Comparison of ENCODE assay signal across 1 cellular context in genomic region chr4:169070895-169071218, GRCh38.
TF ChIP-seq lines count a peak whose summit lies in the region.

No MANE protein-coding gene starts in this region.

TF ChIP-seq in HepG2, 621 proteins besides CTCF, POLR2A, EP300 and RAD21 (continued from another document and continues in another):
- TF ChIP-seq, protein P1, sequence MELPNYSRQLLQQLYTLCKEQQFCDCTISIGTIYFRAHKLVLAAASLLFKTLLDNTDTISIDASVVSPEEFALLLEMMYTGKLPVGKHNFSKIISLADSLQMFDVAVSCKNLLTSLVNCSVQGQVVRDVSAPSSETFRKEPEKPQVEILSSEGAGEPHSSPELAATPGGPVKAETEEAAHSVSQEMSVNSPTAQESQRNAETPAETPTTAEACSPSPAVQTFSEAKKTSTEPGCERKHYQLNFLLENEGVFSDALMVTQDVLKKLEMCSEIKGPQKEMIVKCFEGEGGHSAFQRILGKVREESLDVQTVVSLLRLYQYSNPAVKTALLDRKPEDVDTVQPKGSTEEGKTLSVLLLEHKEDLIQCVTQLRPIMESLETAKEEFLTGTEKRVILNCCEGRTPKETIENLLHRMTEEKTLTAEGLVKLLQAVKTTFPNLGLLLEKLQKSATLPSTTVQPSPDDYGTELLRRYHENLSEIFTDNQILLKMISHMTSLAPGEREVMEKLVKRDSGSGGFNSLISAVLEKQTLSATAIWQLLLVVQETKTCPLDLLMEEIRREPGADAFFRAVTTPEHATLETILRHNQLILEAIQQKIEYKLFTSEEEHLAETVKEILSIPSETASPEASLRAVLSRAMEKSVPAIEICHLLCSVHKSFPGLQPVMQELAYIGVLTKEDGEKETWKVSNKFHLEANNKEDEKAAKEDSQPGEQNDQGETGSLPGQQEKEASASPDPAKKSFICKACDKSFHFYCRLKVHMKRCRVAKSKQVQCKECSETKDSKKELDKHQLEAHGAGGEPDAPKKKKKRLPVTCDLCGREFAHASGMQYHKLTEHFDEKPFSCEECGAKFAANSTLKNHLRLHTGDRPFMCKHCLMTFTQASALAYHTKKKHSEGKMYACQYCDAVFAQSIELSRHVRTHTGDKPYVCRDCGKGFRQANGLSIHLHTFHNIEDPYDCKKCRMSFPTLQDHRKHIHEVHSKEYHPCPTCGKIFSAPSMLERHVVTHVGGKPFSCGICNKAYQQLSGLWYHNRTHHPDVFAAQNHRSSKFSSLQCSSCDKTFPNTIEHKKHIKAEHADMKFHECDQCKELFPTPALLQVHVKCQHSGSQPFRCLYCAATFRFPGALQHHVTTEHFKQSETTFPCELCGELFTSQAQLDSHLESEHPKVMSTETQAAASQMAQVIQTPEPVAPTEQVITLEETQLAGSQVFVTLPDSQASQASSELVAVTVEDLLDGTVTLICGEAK (IDR thresholded peaks at IDR 0.05) = no peak
- TF ChIP-seq, protein P1 (CRISPR knock-in tag; IDR thresholded peaks at IDR 0.05) = no peak; the same call in 1 of the 2 replicates
- TF ChIP-seq, protein P2, sequence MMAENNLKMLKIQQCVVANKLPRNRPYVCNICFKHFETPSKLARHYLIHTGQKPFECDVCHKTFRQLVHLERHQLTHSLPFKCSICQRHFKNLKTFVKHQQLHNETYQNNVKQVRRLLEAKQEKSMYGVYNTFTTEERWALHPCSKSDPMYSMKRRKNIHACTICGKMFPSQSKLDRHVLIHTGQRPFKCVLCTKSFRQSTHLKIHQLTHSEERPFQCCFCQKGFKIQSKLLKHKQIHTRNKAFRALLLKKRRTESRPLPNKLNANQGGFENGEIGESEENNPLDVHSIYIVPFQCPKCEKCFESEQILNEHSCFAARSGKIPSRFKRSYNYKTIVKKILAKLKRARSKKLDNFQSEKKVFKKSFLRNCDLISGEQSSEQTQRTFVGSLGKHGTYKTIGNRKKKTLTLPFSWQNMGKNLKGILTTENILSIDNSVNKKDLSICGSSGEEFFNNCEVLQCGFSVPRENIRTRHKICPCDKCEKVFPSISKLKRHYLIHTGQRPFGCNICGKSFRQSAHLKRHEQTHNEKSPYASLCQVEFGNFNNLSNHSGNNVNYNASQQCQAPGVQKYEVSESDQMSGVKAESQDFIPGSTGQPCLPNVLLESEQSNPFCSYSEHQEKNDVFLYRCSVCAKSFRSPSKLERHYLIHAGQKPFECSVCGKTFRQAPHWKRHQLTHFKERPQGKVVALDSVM (CRISPR knock-in tag; IDR thresholded peaks at IDR 0.05) = no peak
- peak; percentile 73; the same call in 1 of the 2 replicates for TF ChIP-seq KAT8 (CRISPR knock-in tag; IDR thresholded peaks at IDR 0.05)
- no peak for TF ChIP-seq MYNN (CRISPR knock-in tag; IDR thresholded peaks at IDR 0.05; ENCODE audit: low read depth)
- TF ChIP-seq MYC (CRISPR knock-in tag; IDR thresholded peaks at IDR 0.05; ENCODE audit: borderline replicate concordance) = peak; percentile 33; the same call in 1 of the 2 replicates
- TF ChIP-seq REST (IDR thresholded peaks at IDR 0.05; ENCODE audit: borderline replicate concordance in 1 of 2, low read depth in 1 of 2, low read length in 2 of 2) = no peak
- 0 out of 2 replicates have a peak, but pooled peaks have one; percentile 38 for TF ChIP-seq ZFP90 (CRISPR knock-in tag; IDR thresholded peaks at IDR 0.05; ENCODE audit: borderline replicate concordance)
- no peak for TF ChIP-seq HMGXB3 (CRISPR knock-in tag; IDR thresholded peaks at IDR 0.05; ENCODE audit: borderline replicate concordance)
- TF ChIP-seq, protein P3, sequence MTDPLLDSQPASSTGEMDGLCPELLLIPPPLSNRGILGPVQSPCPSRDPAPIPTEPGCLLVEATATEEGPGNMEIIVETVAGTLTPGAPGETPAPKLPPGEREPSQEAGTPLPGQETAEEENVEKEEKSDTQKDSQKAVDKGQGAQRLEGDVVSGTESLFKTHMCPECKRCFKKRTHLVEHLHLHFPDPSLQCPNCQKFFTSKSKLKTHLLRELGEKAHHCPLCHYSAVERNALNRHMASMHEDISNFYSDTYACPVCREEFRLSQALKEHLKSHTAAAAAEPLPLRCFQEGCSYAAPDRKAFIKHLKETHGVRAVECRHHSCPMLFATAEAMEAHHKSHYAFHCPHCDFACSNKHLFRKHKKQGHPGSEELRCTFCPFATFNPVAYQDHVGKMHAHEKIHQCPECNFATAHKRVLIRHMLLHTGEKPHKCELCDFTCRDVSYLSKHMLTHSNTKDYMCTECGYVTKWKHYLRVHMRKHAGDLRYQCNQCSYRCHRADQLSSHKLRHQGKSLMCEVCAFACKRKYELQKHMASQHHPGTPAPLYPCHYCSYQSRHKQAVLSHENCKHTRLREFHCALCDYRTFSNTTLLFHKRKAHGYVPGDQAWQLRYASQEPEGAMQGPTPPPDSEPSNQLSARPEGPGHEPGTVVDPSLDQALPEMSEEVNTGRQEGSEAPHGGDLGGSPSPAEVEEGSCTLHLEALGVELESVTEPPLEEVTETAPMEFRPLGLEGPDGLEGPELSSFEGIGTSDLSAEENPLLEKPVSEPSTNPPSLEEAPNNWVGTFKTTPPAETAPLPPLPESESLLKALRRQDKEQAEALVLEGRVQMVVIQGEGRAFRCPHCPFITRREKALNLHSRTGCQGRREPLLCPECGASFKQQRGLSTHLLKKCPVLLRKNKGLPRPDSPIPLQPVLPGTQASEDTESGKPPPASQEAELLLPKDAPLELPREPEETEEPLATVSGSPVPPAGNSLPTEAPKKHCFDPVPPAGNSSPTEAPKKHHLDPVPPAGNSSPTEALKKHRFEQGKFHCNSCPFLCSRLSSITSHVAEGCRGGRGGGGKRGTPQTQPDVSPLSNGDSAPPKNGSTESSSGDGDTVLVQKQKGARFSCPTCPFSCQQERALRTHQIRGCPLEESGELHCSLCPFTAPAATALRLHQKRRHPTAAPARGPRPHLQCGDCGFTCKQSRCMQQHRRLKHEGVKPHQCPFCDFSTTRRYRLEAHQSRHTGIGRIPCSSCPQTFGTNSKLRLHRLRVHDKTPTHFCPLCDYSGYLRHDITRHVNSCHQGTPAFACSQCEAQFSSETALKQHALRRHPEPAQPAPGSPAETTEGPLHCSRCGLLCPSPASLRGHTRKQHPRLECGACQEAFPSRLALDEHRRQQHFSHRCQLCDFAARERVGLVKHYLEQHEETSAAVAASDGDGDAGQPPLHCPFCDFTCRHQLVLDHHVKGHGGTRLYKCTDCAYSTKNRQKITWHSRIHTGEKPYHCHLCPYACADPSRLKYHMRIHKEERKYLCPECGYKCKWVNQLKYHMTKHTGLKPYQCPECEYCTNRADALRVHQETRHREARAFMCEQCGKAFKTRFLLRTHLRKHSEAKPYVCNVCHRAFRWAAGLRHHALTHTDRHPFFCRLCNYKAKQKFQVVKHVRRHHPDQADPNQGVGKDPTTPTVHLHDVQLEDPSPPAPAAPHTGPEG (CRISPR knock-in tag; IDR thresholded peaks at IDR 0.05) = no peak
- TF ChIP-seq ZNF710 (CRISPR knock-in tag; IDR thresholded peaks at IDR 0.05; ENCODE audit: borderline replicate concordance) = peak; percentile 62; the same call in 1 of the 2 replicates
- no peak for TF ChIP-seq IKZF1 (IDR thresholded peaks at IDR 0.05)
- TF ChIP-seq ZNF292 (CRISPR knock-in tag; IDR thresholded peaks at IDR 0.05; ENCODE audit: borderline replicate concordance, low read depth) = peak; percentile 56; the same call in 1 of the 2 replicates
- TF ChIP-seq ZNF256 (CRISPR knock-in tag; conservative IDR thresholded peaks at IDR 0.05) = no peak
- no peak for TF ChIP-seq ZBTB21 (CRISPR knock-in tag; IDR thresholded peaks at IDR 0.05)
- TF ChIP-seq MBD4 (IDR thresholded peaks at IDR 0.05; ENCODE audit: borderline replicate concordance, low read length) = no peak
- no peak for TF ChIP-seq ZNF543 (CRISPR knock-in tag; IDR thresholded peaks at IDR 0.05)
- no peak for TF ChIP-seq KDM3A (CRISPR knock-in tag; IDR thresholded peaks at IDR 0.05; ENCODE audit: low read depth)
- TF ChIP-seq ARNT (IDR thresholded peaks at IDR 0.05) = no peak
- peak; percentile 46; the same call in 1 of the 2 replicates for TF ChIP-seq NFYC (CRISPR knock-in tag; IDR thresholded peaks at IDR 0.05)
- peak; percentile 60; the same call in 1 of the 2 replicates for TF ChIP-seq ZNF605 (CRISPR knock-in tag; IDR thresholded peaks at IDR 0.05)
- peak; percentile 26; the same call in 1 of the 2 replicates for TF ChIP-seq TSC22D2 (CRISPR knock-in tag; IDR thresholded peaks at IDR 0.05; ENCODE audit: borderline replicate concordance)
- TF ChIP-seq NFRKB (IDR thresholded peaks at IDR 0.05) = no peak
- no peak for TF ChIP-seq ZNF432 (CRISPR knock-in tag; IDR thresholded peaks at IDR 0.05; ENCODE audit: borderline replicate concordance)
- no peak for TF ChIP-seq FOXC1 (CRISPR knock-in tag; IDR thresholded peaks at IDR 0.05; ENCODE audit: borderline replicate concordance)
